9 cellular contexts compared by ENCODE assay signal in the genomic region with DNA sequence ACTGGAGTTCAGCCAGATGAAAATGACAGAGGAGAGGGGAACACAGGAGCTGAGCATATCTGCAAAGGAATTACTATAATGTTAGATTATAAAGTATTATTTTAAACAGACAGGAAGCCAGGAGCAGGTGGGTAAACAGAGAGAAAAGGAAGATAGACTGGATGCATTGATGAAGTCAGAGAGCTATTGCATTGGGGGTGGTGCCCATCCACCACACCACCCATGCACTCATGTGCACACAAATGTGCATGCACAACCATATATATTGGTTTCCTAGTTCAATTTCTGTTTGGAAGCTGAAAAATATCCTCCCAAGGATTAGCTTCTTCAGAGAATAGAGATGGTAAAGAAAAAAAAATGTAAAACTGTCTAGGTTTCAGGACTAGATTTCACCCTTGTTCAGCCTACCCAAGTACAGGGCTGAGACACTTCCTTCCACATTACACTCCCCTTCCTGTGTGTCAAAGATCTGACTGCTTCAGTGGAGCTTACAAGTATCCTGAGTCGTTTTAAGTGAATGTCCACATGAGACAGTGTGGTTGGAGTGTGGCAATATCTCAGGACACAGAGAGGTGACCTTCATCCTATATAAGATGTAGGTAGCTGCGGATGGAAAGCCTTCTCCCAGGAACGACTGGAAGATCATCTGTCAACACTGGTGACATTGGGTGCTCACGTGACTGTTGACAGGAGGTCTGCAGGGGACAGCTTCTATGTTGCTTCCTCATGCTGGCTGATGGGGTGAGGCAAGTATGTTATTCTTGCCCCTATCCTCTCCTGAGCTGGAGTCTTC. TPM values are rescaled to one million over a fixed set of nuclear protein-coding genes. Genes with fewer than 3 reads are reported as not detected.
DNase-seq lines count a peak whose midpoint lies in the region; ATAC-seq lines count a peak whose summit lies in the region.
"Had no signal": no experiment of that assay in that cellular context is flagged by ENCODE, and none has a peak within 500 bp of the region (broad histone marks: within the 10 kb centered on the region; RNA-seq: fewer than 3 reads in every experiment).

No MANE protein-coding gene starts in this region.

- peak overlapping the region; percentile 19 for H3K4me3 Mint-ChIP-seq in activated T-helper 1 cell treated with anti-CD3 and anti-CD28 coated beads, Interleukin-12 subunit alpha, Interleukin-12 subunit beta, Interleukin-2, Interleukin-4 antibody, amounts not matched to agents 30 ng/mL and 10 ng/mL and 1 ng/mL, durations not matched to agents 14 hours and 24 hours and 36 hours
- H3K4me3 Mint-ChIP-seq in natural killer cell treated with Interleukin-12 subunit alpha and Interleukin-12 subunit beta and Interleukin-15 and Interleukin-18, amount 100 ng/mL, for 72 hours, result no peak overlapping the region

- no peaks in the 10 kb centered on the region for H3K9me3 Mint-ChIP-seq in activated T-helper 1 cell treated with anti-CD3 and anti-CD28 coated beads, Interleukin-12 subunit alpha, Interleukin-12 subunit beta, Interleukin-2, Interleukin-4 antibody, amounts not matched to agents 30 ng/mL and 10 ng/mL and 1 ng/mL, durations not matched to agents 14 hours and 24 hours and 36 hours
- H3K9me3 Mint-ChIP-seq in natural killer cell treated with Interleukin-12 subunit alpha and Interleukin-12 subunit beta and Interleukin-15 and Interleukin-18, amount 100 ng/mL, for 72 hours, result no peaks in the 10 kb centered on the region

- peak; percentile 24 to 61 for ATAC-seq in natural killer cell treated with Interleukin-12 subunit alpha and Interleukin-12 subunit beta and Interleukin-15 and Interleukin-18, amount 100 ng/mL, for 72 hours

- peaks cover 33% of the 10 kb centered on the region for H3K4me1 Mint-ChIP-seq in activated T-helper 1 cell treated with anti-CD3 and anti-CD28 coated beads, Interleukin-12 subunit alpha, Interleukin-12 subunit beta, Interleukin-2, Interleukin-4 antibody, amounts not matched to agents 30 ng/mL and 10 ng/mL and 1 ng/mL, durations not matched to agents 14 hours and 24 hours and 36 hours (ENCODE audit: low read depth)
- peaks cover 0 to 4% of the 10 kb centered on the region in 2 donors for H3K4me1 Mint-ChIP-seq in natural killer cell treated with Interleukin-12 subunit alpha and Interleukin-12 subunit beta and Interleukin-15 and Interleukin-18, amount 100 ng/mL, for 72 hours (ENCODE audit: low read depth in 2 of 2)

- intact Hi-C loops in activated T-helper 1 cell treated with anti-CD3 and anti-CD28 coated beads, Interleukin-12 subunit alpha, Interleukin-12 subunit beta, Interleukin-2, Interleukin-4 antibody, amounts not matched to agents 30 ng/mL and 10 ng/mL and 1 ng/mL, durations not matched to agents 14 hours and 24 hours and 36 hours (cut with micrococcal nuclease), result loop anchor here (2.0 to 5.0 kb wide), 4 partner anchors 95 to 379 kb away; a partner anchor contains a TSS

- DNase-seq in NOMO-1 (lab: John Stamatoyannopoulos, UW; ENCODE audit: unreplicated experiment in 2 of 2) (peak; percentile 7 to 35), NOMO-1 treated with dmso at 0.1 percent for 144 hours (lab: John Stamatoyannopoulos, UW; ENCODE audit: unreplicated experiment) (no peak), KBM-7 (peak; percentile 70), H4 (ENCODE audit: low spot score) (no peak), GM19238 (ENCODE audit: insufficient read length, low spot score) (no peak), amygdala (lab: John Stamatoyannopoulos, UW) (no peak)
- no peak for DNase-seq in activated T-helper 1 cell treated with anti-CD3 and anti-CD28 coated beads, Interleukin-12 subunit alpha, Interleukin-12 subunit beta, Interleukin-2, Interleukin-4 antibody, amounts not matched to agents 30 ng/mL and 10 ng/mL and 1 ng/mL, durations not matched to agents 14 hours and 24 hours and 36 hours (ENCODE audit: low spot score)
- DNase-seq in natural killer cell treated with Interleukin-12 subunit alpha and Interleukin-12 subunit beta and Interleukin-15 and Interleukin-18, amount 100 ng/mL, for 72 hours (ENCODE audit: low spot score), result no peak
- DNase-seq: NCI-H1092 had no signal

- H3K27ac Mint-ChIP-seq in activated T-helper 1 cell treated with anti-CD3 and anti-CD28 coated beads, Interleukin-12 subunit alpha, Interleukin-12 subunit beta, Interleukin-2, Interleukin-4 antibody, amounts not matched to agents 30 ng/mL and 10 ng/mL and 1 ng/mL, durations not matched to agents 14 hours and 24 hours and 36 hours, result peak overlapping the region; percentile 44
- no peak overlapping the region for H3K27ac Mint-ChIP-seq in natural killer cell treated with Interleukin-12 subunit alpha and Interleukin-12 subunit beta and Interleukin-15 and Interleukin-18, amount 100 ng/mL, for 72 hours

- H3K36me3 Mint-ChIP-seq in activated T-helper 1 cell treated with anti-CD3 and anti-CD28 coated beads, Interleukin-12 subunit alpha, Interleukin-12 subunit beta, Interleukin-2, Interleukin-4 antibody, amounts not matched to agents 30 ng/mL and 10 ng/mL and 1 ng/mL, durations not matched to agents 14 hours and 24 hours and 36 hours (ENCODE audit: low read depth), result no peaks in the 10 kb centered on the region
- H3K36me3 Mint-ChIP-seq in natural killer cell treated with Interleukin-12 subunit alpha and Interleukin-12 subunit beta and Interleukin-15 and Interleukin-18, amount 100 ng/mL, for 72 hours, result no peaks in the 10 kb centered on the region

- in situ Hi-C loops in KBM-7 (cut with MboI; ENCODE audit: low pct_unique_long_range_greater_than_20kb, low sequenced_read_pairs), result no loop called here

- H3K27me3 Mint-ChIP-seq in activated T-helper 1 cell treated with anti-CD3 and anti-CD28 coated beads, Interleukin-12 subunit alpha, Interleukin-12 subunit beta, Interleukin-2, Interleukin-4 antibody, amounts not matched to agents 30 ng/mL and 10 ng/mL and 1 ng/mL, durations not matched to agents 14 hours and 24 hours and 36 hours (ENCODE audit: insufficient read depth), result peaks cover 4% of the 10 kb centered on the region
- no peaks in the 10 kb centered on the region for H3K27me3 Mint-ChIP-seq in natural killer cell treated with Interleukin-12 subunit alpha and Interleukin-12 subunit beta and Interleukin-15 and Interleukin-18, amount 100 ng/mL, for 72 hours

RNA-seq across cellular contexts. Expression of a gene that starts 12.2 kb away (rescaled TPM):
- 8.5 and 9.4 TPM in 2 replicates for total RNA-seq in activated T-helper 1 cell treated with anti-CD3 and anti-CD28 coated beads, Interleukin-12 subunit alpha, Interleukin-12 subunit beta, Interleukin-2, Interleukin-4 antibody, amounts not matched to agents 30 ng/mL and 10 ng/mL and 1 ng/mL, durations not matched to agents 14 hours and 24 hours and 36 hours
- total RNA-seq in natural killer cell treated with Interleukin-12 subunit alpha and Interleukin-12 subunit beta and Interleukin-15 and Interleukin-18, amount 100 ng/mL, for 72 hours, result 10 to 100 TPM; 26.4 to 29.1 TPM
- 44.5 and 80.7 TPM in 2 replicates for total RNA-seq in H4 (2014; rRNA removed; shearing (Covaris generic))

RNA-seq across cellular contexts. Expression of a gene that starts 40.8 kb away (rescaled TPM):
- 16.5 and 16.8 TPM in 2 replicates for total RNA-seq in activated T-helper 1 cell treated with anti-CD3 and anti-CD28 coated beads, Interleukin-12 subunit alpha, Interleukin-12 subunit beta, Interleukin-2, Interleukin-4 antibody, amounts not matched to agents 30 ng/mL and 10 ng/mL and 1 ng/mL, durations not matched to agents 14 hours and 24 hours and 36 hours
- 10 to 100 TPM; 25.5 to 27.5 TPM for total RNA-seq in natural killer cell treated with Interleukin-12 subunit alpha and Interleukin-12 subunit beta and Interleukin-15 and Interleukin-18, amount 100 ng/mL, for 72 hours
- 5.2 and 6.3 TPM in 2 replicates for total RNA-seq in H4 (2014; rRNA removed; shearing (Covaris generic))

RNA-seq across cellular contexts. Expression of a gene that starts 57.8 kb away (rescaled TPM):
- 16.5 and 17.2 TPM in 2 replicates for total RNA-seq in activated T-helper 1 cell treated with anti-CD3 and anti-CD28 coated beads, Interleukin-12 subunit alpha, Interleukin-12 subunit beta, Interleukin-2, Interleukin-4 antibody, amounts not matched to agents 30 ng/mL and 10 ng/mL and 1 ng/mL, durations not matched to agents 14 hours and 24 hours and 36 hours
- under 1 TPM in 1 of 2 donors, not detected in 1; 0.78 TPM for total RNA-seq in natural killer cell treated with Interleukin-12 subunit alpha and Interleukin-12 subunit beta and Interleukin-15 and Interleukin-18, amount 100 ng/mL, for 72 hours
- 0.27 and 0.41 TPM in 2 replicates for total RNA-seq in H4 (2014; rRNA removed; shearing (Covaris generic))

Comparison
In these comparisons a context has a peak if more than half of its experiments do, and no peak if none do; other contexts are left out.
1. DNase-seq: peak in NOMO-1 (2 of 2) and KBM-7 (single experiment); none in NOMO-1 treated with dmso at 0.1 percent for 144 hours (single experiment), activated T-helper 1 cell treated with anti-CD3 and anti-CD28 coated beads, Interleukin-12 subunit alpha, Interleukin-12 subunit beta, Interleukin-2, Interleukin-4 antibody, amounts not matched to agents 30 ng/mL and 10 ng/mL and 1 ng/mL, durations not matched to agents 14 hours and 24 hours and 36 hours (single experiment), natural killer cell treated with Interleukin-12 subunit alpha and Interleukin-12 subunit beta and Interleukin-15 and Interleukin-18, amount 100 ng/mL, for 72 hours (single experiment), H4 (single experiment), GM19238 (single experiment) and amygdala (0 of 56).